27 cellular contexts compared by ENCODE assay signal in genomic region chr2:127006962-127007361, GRCh38.
"Had no signal": no experiment of that assay in that cellular context is flagged by ENCODE, and none has a peak within 500 bp of the region (broad histone marks: within the 10 kb centered on the region; RNA-seq: fewer than 3 reads in every experiment).

No MANE protein-coding gene starts in this region.

- H3K4me3 Mint-ChIP-seq: naive B cell; natural killer cell; nephron progenitor cell; neural progenitor cell; stimulated activated naive B cell treated with anti-CD40 and anti-IgM and Interleukin-4, amounts not matched to agents 10 μg/mL and 1 μg/mL and 100 μg/mL, for 72 hours had no signal

- H3K36me3 Mint-ChIP-seq: naive B cell; natural killer cell; neural progenitor cell; stimulated activated naive B cell treated with anti-CD40 and anti-IgM and Interleukin-4, amounts not matched to agents 10 μg/mL and 1 μg/mL and 100 μg/mL, for 72 hours had no signal

- H3K4me3 ChIP-seq: left lung, lower lobe of right lung, neural progenitor cell, ovary, right atrium auricular region, right lobe of liver, smooth muscle cell, stomach, testis, thyroid gland, transverse colon, upper lobe of right lung had no signal

- H3K27me3 Mint-ChIP-seq: progenitor cell of endocrine pancreas had no signal

- H3K4me1 ChIP-seq: left lung, lower lobe of right lung, right atrium auricular region, right lobe of liver, testis, thyroid gland, upper lobe of right lung had no signal

- H3K9me3 ChIP-seq: left lung, lower lobe of right lung, neutrophil, ovary, right atrium auricular region, right lobe of liver, stomach, testis, thyroid gland, transverse colon, upper lobe of right lung had no signal

- H3K4me2 ChIP-seq: neural progenitor cell, smooth muscle cell had no signal

- H2AFZ ChIP-seq: neural progenitor cell had no signal

- H3K9me3 Mint-ChIP-seq: natural killer cell; neural progenitor cell; stimulated activated naive B cell treated with anti-CD40 and anti-IgM and Interleukin-4, amounts not matched to agents 10 μg/mL and 1 μg/mL and 100 μg/mL, for 72 hours had no signal

- H3K36me3 ChIP-seq: left lung, lower lobe of right lung, neural progenitor cell, neutrophil, ovary, right atrium auricular region, right lobe of liver, stomach, thyroid gland, transverse colon, upper lobe of right lung had no signal

- H3K27ac Mint-ChIP-seq: naive B cell; natural killer cell; neural progenitor cell; progenitor cell of endocrine pancreas; stimulated activated naive B cell treated with anti-CD40 and anti-IgM and Interleukin-4, amounts not matched to agents 10 μg/mL and 1 μg/mL and 100 μg/mL, for 72 hours had no signal

- ATAC-seq: left cardiac atrium; left lung; lower lobe of right lung; natural killer cell; right lobe of liver; stimulated activated naive B cell treated with anti-CD40 and anti-IgM and Interleukin-4, amounts not matched to agents 10 μg/mL and 1 μg/mL and 100 μg/mL, for 72 hours; stimulated activated naive CD8-positive, alpha-beta T cell treated with anti-CD3 and anti-CD28 coated beads, Interleukin-15, Interleukin-2, amounts not matched to agents 100 U/mL and 50 U/mL, for 24 hours; upper lobe of right lung had no signal

- H3K4me1 Mint-ChIP-seq: naive B cell; natural killer cell; stimulated activated naive B cell treated with anti-CD40 and anti-IgM and Interleukin-4, amounts not matched to agents 10 μg/mL and 1 μg/mL and 100 μg/mL, for 72 hours had no signal

- H3K9ac ChIP-seq: neural progenitor cell had no signal

- H3K27me3 ChIP-seq: left lung, neural progenitor cell, neutrophil, ovary, right atrium auricular region, right lobe of liver, stomach, testis, thyroid gland, upper lobe of right lung had no signal

- FAIRE-seq: keratinocyte, urothelium cell line had no signal

- H3K27ac ChIP-seq: left lung, lower lobe of right lung, neural progenitor cell, neutrophil, ovary, right atrium auricular region, right lobe of liver, stomach, testis, thyroid gland, transverse colon, upper lobe of right lung had no signal

- DNase-seq: hippocampal formation; kidney glomerular epithelial cell; left cardiac atrium; left lung; lower lobe of right lung; naive B cell; natural killer cell; nephron progenitor cell; occipital lobe; ovary; right lobe of liver; stimulated activated CD4-positive, alpha-beta T cell treated with anti-CD3 and anti-CD28 coated beads, Interleukin-2, amount 100 ng/mL, for 24 hours; stimulated activated CD4-positive, alpha-beta T cell treated with anti-CD3 and anti-CD28 coated beads, Interleukin-4, amount 100 ng/mL, for 1 hour; stimulated activated naive B cell treated with anti-CD40 and anti-IgM and Interleukin-4, amounts not matched to agents 10 μg/mL and 1 μg/mL and 100 μg/mL, for 72 hours; stimulated activated naive CD8-positive, alpha-beta T cell treated with anti-CD3 and anti-CD28 coated beads, Interleukin-15, Interleukin-2, amounts not matched to agents 100 U/mL and 50 U/mL, for 24 hours; stomach; testis; thyroid gland; transverse colon; upper lobe of right lung had no signal
